ENCODE assay signal across 11 cellular contexts in genomic region chr10:11042375-11042774, GRCh38. TPM values are rescaled to one million over a fixed set of nuclear protein-coding genes. Genes with fewer than 3 reads are reported as not detected.
DNase-seq lines count a peak whose midpoint lies in the region; ATAC-seq and TF ChIP-seq lines count a peak whose summit lies in the region.
"Had no signal": no experiment of that assay in that cellular context is flagged by ENCODE, and none has a peak within 500 bp of the region (broad histone marks: within the 10 kb centered on the region; RNA-seq: fewer than 3 reads in every experiment).

No MANE protein-coding gene starts in this region.

- BruUV-seq in IMR-90 (replicated peaks; lab: Mats Ljungman, UMichigan), result no TSS peak

- H3K79me2 ChIP-seq in fibroblast of lung (ENCODE audit: control insufficient read depth, insufficient read depth, low read length) (no peaks in the 10 kb centered on the region), H9 (ENCODE audit: insufficient read depth, low read length) (peaks cover 2% of the 10 kb centered on the region; the same call in 1 of the 2 replicates)

- no peak overlapping the region for H3T11ph ChIP-seq in H9 (ENCODE audit: low read length)

- peaks cover 9% of the 10 kb centered on the region for H3K27me3 Mint-ChIP-seq in activated naive CD8-positive, alpha-beta T cell treated with anti-CD3 and anti-CD28 coated beads, Interleukin-2, amount 50 U/mL, for 24 hours
- H3K27me3 Mint-ChIP-seq in H9 (ENCODE audit: low read depth), result no peaks in the 10 kb centered on the region

- TF ChIP-seq CTCF in IMR-90 (conservative IDR thresholded peaks at IDR 0.05; ENCODE audit: low read depth, low read length) (no peak), fibroblast of lung (conservative IDR thresholded peaks at IDR 0.05 in 1 of 2, IDR thresholded peaks at IDR 0.05 in 1 of 2; ENCODE audit: low read depth in 1 of 2, low read length in 2 of 2) (no peak), H9 (conservative IDR thresholded peaks at IDR 0.05) (no peak)

- H3K4me1 Mint-ChIP-seq in activated naive CD8-positive, alpha-beta T cell treated with anti-CD3 and anti-CD28 coated beads, Interleukin-2, amount 50 U/mL, for 24 hours, result no peaks in the 10 kb centered on the region
- H3K4me1 Mint-ChIP-seq in H9, result peaks cover 27 to 30% of the 10 kb centered on the region in 2 experiments

- no peak overlapping the region for H3K9ac ChIP-seq in IMR-90 (ENCODE audit: low read depth, low read length)
- H3K9ac ChIP-seq in fibroblast of lung (ENCODE audit: insufficient read depth, low read length), result no peak overlapping the region
- H3K9ac ChIP-seq in H9 (ENCODE audit: extremely low read depth, insufficient read length, low read length), result no peak overlapping the region
- H3K9ac ChIP-seq: BLaER1 treated with 17β-estradiol and CSF1 and Interleukin-3, amounts not matched to agents 10 nM and 100 nM had no signal

- no peaks in the 10 kb centered on the region for H4K20me1 ChIP-seq in IMR-90 (ENCODE audit: insufficient read depth, low read length)
- no peaks in the 10 kb centered on the region for H4K20me1 ChIP-seq in fibroblast of lung (ENCODE audit: control insufficient read depth, extremely low read depth, insufficient read depth, low read length)
- H4K20me1 ChIP-seq in H9 (ENCODE audit: control insufficient read depth, insufficient read depth, insufficient read length), result no peaks in the 10 kb centered on the region
- H4K20me1 ChIP-seq: BLaER1 treated with 17β-estradiol and CSF1 and Interleukin-3, amounts not matched to agents 10 nM and 100 nM had no signal

- H3K36me3 Mint-ChIP-seq in activated naive CD8-positive, alpha-beta T cell treated with anti-CD3 and anti-CD28 coated beads, Interleukin-2, amount 50 U/mL, for 24 hours (ENCODE audit: low read depth), result no peaks in the 10 kb centered on the region
- no peaks in the 10 kb centered on the region; a peak in 1 of 7 replicates for H3K36me3 Mint-ChIP-seq in H9 (ENCODE audit: insufficient read depth in 1 of 3, low read depth in 3 of 3)
- H3K36me3 Mint-ChIP-seq: CD4-positive, CD25-positive, alpha-beta regulatory T cell had no signal

- POLR2A ChIA-PET in IMR-90 (lab: Charles Lee; ENCODE audit: unreplicated experiment), result no interaction called here

- no peak overlapping the region for H2AFZ ChIP-seq in IMR-90 (replicated peaks; ENCODE audit: low read length, poor library complexity)
- no peak overlapping the region for H2AFZ ChIP-seq in fibroblast of lung (ENCODE audit: low read length)
- H2AFZ ChIP-seq in H9 (ENCODE audit: low read length), result no peak overlapping the region

- intact Hi-C loops in IMR-90 (cut with micrococcal nuclease), result no loop called here

- H3K4me2 ChIP-seq in IMR-90 (ENCODE audit: low read depth, low read length), result no peak overlapping the region
- H3K4me2 ChIP-seq in fibroblast of lung (ENCODE audit: extremely low read depth, insufficient read depth, low read length), result no peak overlapping the region
- no peak overlapping the region for H3K4me2 ChIP-seq in H9 (ENCODE audit: insufficient read depth, insufficient read length, low read length)
- H3K4me2 ChIP-seq: BLaER1 treated with 17β-estradiol and CSF1 and Interleukin-3, amounts not matched to agents 10 nM and 100 nM had no signal

- WGBS in IMR-90 (ENCODE audit: extremely low coverage in 2 of 2, insufficient read length in 1 of 2), 2 experiments, result 86% methylated on average over 1 of the region's 4 CpGs; no CpG with 5 or more reads in 1 of the 2 experiments
- no CpG with 5 or more reads among the region's 4 CpGs for WGBS in H9 (ENCODE audit: extremely low coverage, insufficient read length, low lambda C conversion rate)

- dilution Hi-C loops in IMR-90 (cut with HindIII; ENCODE audit: low sequenced_read_pairs, unreplicated experiment), result no loop called here

- H3K9me3 Mint-ChIP-seq in activated naive CD8-positive, alpha-beta T cell treated with anti-CD3 and anti-CD28 coated beads, Interleukin-2, amount 50 U/mL, for 24 hours, result no peaks in the 10 kb centered on the region
- no peaks in the 10 kb centered on the region for H3K9me3 Mint-ChIP-seq in H9

- TF ChIP-seq POLR2A in IMR-90 (IDR thresholded peaks at IDR 0.05; ENCODE audit: low read depth, low read length), result no peak

- H3K27ac ChIP-seq in IMR-90 (ENCODE audit: insufficient read depth, low read length), result no peak overlapping the region
- no peak overlapping the region for H3K27ac ChIP-seq in fibroblast of lung (ENCODE audit: insufficient read depth, low read length)
- no peak overlapping the region for H3K27ac ChIP-seq in H9 (ENCODE audit: insufficient read length, low read depth, low read length)
- H3K27ac ChIP-seq: BLaER1 treated with 17β-estradiol and CSF1 and Interleukin-3, amounts not matched to agents 10 nM and 100 nM had no signal

- no peak overlapping the region for H3K4me3 Mint-ChIP-seq in activated naive CD8-positive, alpha-beta T cell treated with anti-CD3 and anti-CD28 coated beads, Interleukin-2, amount 50 U/mL, for 24 hours
- no peak overlapping the region for H3K4me3 Mint-ChIP-seq in H9
- H3K4me3 Mint-ChIP-seq: CD4-positive, CD25-positive, alpha-beta regulatory T cell had no signal

- CTCF ChIA-PET in IMR-90 (lab: Yijun Ruan, JAX), result no interaction called here

- H2BK120ac ChIP-seq in IMR-90 (ENCODE audit: low read depth, low read length) (no peak overlapping the region), H9 (ENCODE audit: low read depth, low read length, poor library complexity, severe bottlenecking) (no peak overlapping the region)

- DNase-seq in IMR-90 (peak; percentile 21), OCI-M1 (lab: John Stamatoyannopoulos, UW) (peak; percentile 50), fibroblast of lung (ENCODE audit: low read depth in 2 of 2) (peak; percentile 5 to 14), iris pigment epithelial cell (ENCODE audit: low read depth) (peak; percentile 23), HuH-7.5 (ENCODE audit: low spot score) (no peak), H9 (no peak), globus pallidus (ENCODE audit: low spot score) (no peak)
- DNase-seq in activated naive CD8-positive, alpha-beta T cell treated with anti-CD3 and anti-CD28 coated beads, Interleukin-2, amount 50 U/mL, for 24 hours, result no peak
- DNase-seq: ACHN; CD4-positive, CD25-positive, alpha-beta regulatory T cell had no signal

- no peak overlapping the region for H3K27ac Mint-ChIP-seq in activated naive CD8-positive, alpha-beta T cell treated with anti-CD3 and anti-CD28 coated beads, Interleukin-2, amount 50 U/mL, for 24 hours
- H3K27ac Mint-ChIP-seq in H9, result no peak overlapping the region

- H4K91ac ChIP-seq in IMR-90 (ENCODE audit: insufficient read depth, low read depth, low read length) (no peak overlapping the region), H9 (ENCODE audit: insufficient read length, low read depth, low read length) (no peak overlapping the region)

- H3K9me3 ChIP-seq in IMR-90 (ENCODE audit: control insufficient read depth, insufficient read depth, low read length) (no peaks in the 10 kb centered on the region), fibroblast of lung (ENCODE audit: control insufficient read depth, insufficient read depth, low read depth, low read length) (no peaks in the 10 kb centered on the region), H9 (ENCODE audit: control insufficient read depth, low read depth, low read length) (no peaks in the 10 kb centered on the region)
- H3K9me3 ChIP-seq: BLaER1 treated with 17β-estradiol and CSF1 and Interleukin-3, amounts not matched to agents 10 nM and 100 nM had no signal

- no peak overlapping the region for H3K56ac ChIP-seq in IMR-90 (ENCODE audit: extremely low read depth, insufficient read depth, low read length)
- no peak overlapping the region for H3K56ac ChIP-seq in H9 (ENCODE audit: insufficient read length, low read depth, low read length)

- H3K4me3 ChIP-seq in IMR-90 (ENCODE audit: insufficient read depth, low read depth, low read length), result no peak overlapping the region
- H3K4me3 ChIP-seq in fibroblast of lung (replicated peaks in 1 of 4; ENCODE audit: control extremely low read depth in 1 of 4, insufficient read depth in 1 of 4, low read depth in 3 of 4, low read length in 4 of 4), result no peak overlapping the region
- H3K4me3 ChIP-seq: BLaER1 treated with 17β-estradiol and CSF1 and Interleukin-3, amounts not matched to agents 10 nM and 100 nM had no signal

- H3K4me1 ChIP-seq in IMR-90 (ENCODE audit: control insufficient read depth, insufficient read depth, low read length), result no peaks in the 10 kb centered on the region
- H3K4me1 ChIP-seq in fibroblast of lung (ENCODE audit: control insufficient read depth, extremely low read depth, insufficient read depth, low read length), result no peaks in the 10 kb centered on the region
- no peaks in the 10 kb centered on the region for H3K4me1 ChIP-seq in H9 (ENCODE audit: insufficient read depth, low read length)

- H3K36me3 ChIP-seq in IMR-90 (ENCODE audit: control insufficient read depth, insufficient read depth, low read length), result no peaks in the 10 kb centered on the region
- H3K36me3 ChIP-seq in fibroblast of lung (ENCODE audit: control insufficient read depth, insufficient read depth, low read length), result no peaks in the 10 kb centered on the region
- H3K36me3 ChIP-seq: BLaER1 treated with 17β-estradiol and CSF1 and Interleukin-3, amounts not matched to agents 10 nM and 100 nM had no signal

- H4K8ac ChIP-seq in IMR-90 (ENCODE audit: low read depth in 2 of 2, low read length in 2 of 2) (no peak overlapping the region), H9 (replicated peaks; ENCODE audit: insufficient read length, low read depth, low read length) (no peak overlapping the region)

- no peak overlapping the region for H2BK5ac ChIP-seq in IMR-90 (ENCODE audit: low read depth, low read length, poor library complexity, severe bottlenecking)
- H2BK5ac ChIP-seq in H9 (ENCODE audit: insufficient read length, low read length), result no peak overlapping the region

- H4K5ac ChIP-seq in IMR-90 (ENCODE audit: low read depth, low read length), result no peak overlapping the region
- H4K5ac ChIP-seq in H9 (ENCODE audit: insufficient read length, low read depth, low read length), result no peak overlapping the region

- H2BK20ac ChIP-seq in IMR-90 (ENCODE audit: low read depth, low read length) (no peak overlapping the region), H9 (ENCODE audit: low read depth, low read length, poor library complexity, severe bottlenecking) (no peak overlapping the region)

- H3K23ac ChIP-seq in IMR-90 (ENCODE audit: low read depth, low read length) (no peak overlapping the region), H9 (ENCODE audit: insufficient read length, low read depth, low read length) (no peak overlapping the region)

- no peaks in the 10 kb centered on the region for H3K23me2 ChIP-seq in H9 (ENCODE audit: insufficient read length, low read depth, low read length, poor library complexity, severe bottlenecking)

- H3K18ac ChIP-seq in IMR-90 (ENCODE audit: low read depth, low read length), result no peak overlapping the region
- no peak overlapping the region for H3K18ac ChIP-seq in H9 (ENCODE audit: insufficient read length, low read depth, low read length)

- H3K27me3 ChIP-seq in IMR-90 (ENCODE audit: control insufficient read depth, insufficient read depth, low read length), result peaks cover 2% of the 10 kb centered on the region; the same call in 1 of the 2 replicates
- H3K27me3 ChIP-seq in fibroblast of lung (ENCODE audit: control insufficient read depth, insufficient read depth, low read length), result no peaks in the 10 kb centered on the region
- H3K27me3 ChIP-seq in H9 (ENCODE audit: insufficient read depth, low read length), result no peaks in the 10 kb centered on the region
- H3K27me3 ChIP-seq: BLaER1 treated with 17β-estradiol and CSF1 and Interleukin-3, amounts not matched to agents 10 nM and 100 nM had no signal

- H2AK5ac ChIP-seq in IMR-90 (ENCODE audit: low read depth, low read length), result no peak overlapping the region
- no peak overlapping the region for H2AK5ac ChIP-seq in H9 (ENCODE audit: insufficient read length, low read length)

- H3K79me1 ChIP-seq in IMR-90 (ENCODE audit: low read depth in 1 of 2, low read length in 2 of 2) (no peaks in the 10 kb centered on the region), H9 (ENCODE audit: insufficient read depth, low read depth, low read length, poor library complexity, severe bottlenecking) (no peaks in the 10 kb centered on the region)

- no peak overlapping the region for H2AK9ac ChIP-seq in IMR-90 (replicated peaks; ENCODE audit: low read depth, low read length, poor library complexity)

- in situ Hi-C loops in IMR-90 (cut with MboI; ENCODE audit: low sequenced_read_pairs), result no loop called here

- H2BK12ac ChIP-seq in H9 (ENCODE audit: insufficient read length, low read depth, low read length), result no peak overlapping the region

- H3K14ac ChIP-seq in IMR-90 (replicated peaks; ENCODE audit: low read depth, low read length), result no peak overlapping the region
- no peak overlapping the region for H3K14ac ChIP-seq in H9 (ENCODE audit: insufficient read depth, low read length)

- ATAC-seq in IMR-90 (ENCODE audit: low read depth), result no peak; the same call in 1 of the 2 replicates
- ATAC-seq in activated naive CD8-positive, alpha-beta T cell treated with anti-CD3 and anti-CD28 coated beads, Interleukin-2, amount 50 U/mL, for 24 hours, result no peak

- no peak overlapping the region for H2BK15ac ChIP-seq in IMR-90 (ENCODE audit: low read depth, low read length)
- H2BK15ac ChIP-seq in H9 (ENCODE audit: low read depth, low read length), result no peak overlapping the region

- no peaks in the 10 kb centered on the region for H3K9me1 ChIP-seq in IMR-90 (ENCODE audit: insufficient read depth, low read length)

- H3K4ac ChIP-seq in IMR-90 (ENCODE audit: low read depth, low read length) (no peak overlapping the region), H9 (ENCODE audit: low read depth, low read length) (no peak overlapping the region)

- no peak for TF ChIP-seq RAD21 in IMR-90 (IDR thresholded peaks at IDR 0.05; ENCODE audit: low read length)

RNA-seq across cellular contexts. Expression of gene CELF2, which starts 24.7 kb away (rescaled TPM):
- total RNA-seq in IMR-90 (2012; rRNA removed) (5.6 and 6.6 TPM in 2 replicates), fibroblast of lung (18.5 and 25.1 TPM in 2 replicates), H9 (2021) (28.7 and 29.3 TPM in 2 replicates)
- polyA plus RNA-seq in IMR-90 (2012; rRNA removed) (3.5 and 3.6 TPM in 2 replicates), fibroblast of lung (16.9 and 43.3 TPM in 2 replicates)
- 3.6 and 5.0 TPM in 2 replicates for polyA plus RNA-seq in IMR-90 (2012; cell fraction: cytosol; rRNA removed)
- 2.0 and 2.9 TPM in 2 replicates for polyA plus RNA-seq in IMR-90 (2012; cell fraction: nucleus; rRNA removed; ENCODE audit: low replicate concordance)
- 11.3 and 23.8 TPM in 2 replicates for polyA plus RNA-seq in fibroblast of lung (2012)
- polyA minus RNA-seq in fibroblast of lung (ENCODE audit: low replicate concordance), result 15.4 and 51.3 TPM in 2 replicates

Comparison
In these comparisons a context has a peak if more than half of its experiments do, and no peak if none do; other contexts are left out.
1. DNase-seq: peak in IMR-90 (single experiment), OCI-M1 (single experiment), fibroblast of lung (2 of 2) and iris pigment epithelial cell (single experiment); none in HuH-7.5 (single experiment), activated naive CD8-positive, alpha-beta T cell treated with anti-CD3 and anti-CD28 coated beads, Interleukin-2, amount 50 U/mL, for 24 hours (single experiment), H9 (single experiment) and globus pallidus (single experiment).